In the genomic region with DNA sequence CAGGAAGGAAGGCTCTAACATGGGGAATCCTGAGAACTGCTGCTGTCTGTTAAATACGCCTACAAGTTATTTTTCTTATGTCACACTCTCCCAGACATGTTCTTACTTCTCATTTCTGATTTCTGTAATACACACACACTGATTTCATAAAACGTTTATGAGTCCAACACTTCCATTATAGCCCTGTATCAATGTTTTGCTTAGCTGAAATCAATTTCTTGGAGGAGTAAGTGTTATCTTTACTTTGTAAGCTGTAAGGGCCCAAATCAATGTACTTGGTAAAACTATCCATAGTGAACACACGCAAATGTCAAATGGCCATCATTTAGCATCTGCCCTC, we compare ENCODE assay signal across 1 cellular context.
TF ChIP-seq lines count a peak whose summit lies in the region.

No MANE protein-coding gene starts in this region.

TF ChIP-seq in K562, 482 proteins besides CTCF, POLR2A, EP300 and RAD21 (continues in another document):
- TF ChIP-seq TEAD2 (tag; IDR thresholded peaks at IDR 0.05): no peak
- no peak for TF ChIP-seq CAMTA2 (CRISPR knock-in tag; conservative IDR thresholded peaks at IDR 0.05)
- TF ChIP-seq SAFB2 (IDR thresholded peaks at IDR 0.05; ENCODE audit: borderline replicate concordance, low read depth, low read length, severe bottlenecking): no peak
- TF ChIP-seq, protein P1, sequence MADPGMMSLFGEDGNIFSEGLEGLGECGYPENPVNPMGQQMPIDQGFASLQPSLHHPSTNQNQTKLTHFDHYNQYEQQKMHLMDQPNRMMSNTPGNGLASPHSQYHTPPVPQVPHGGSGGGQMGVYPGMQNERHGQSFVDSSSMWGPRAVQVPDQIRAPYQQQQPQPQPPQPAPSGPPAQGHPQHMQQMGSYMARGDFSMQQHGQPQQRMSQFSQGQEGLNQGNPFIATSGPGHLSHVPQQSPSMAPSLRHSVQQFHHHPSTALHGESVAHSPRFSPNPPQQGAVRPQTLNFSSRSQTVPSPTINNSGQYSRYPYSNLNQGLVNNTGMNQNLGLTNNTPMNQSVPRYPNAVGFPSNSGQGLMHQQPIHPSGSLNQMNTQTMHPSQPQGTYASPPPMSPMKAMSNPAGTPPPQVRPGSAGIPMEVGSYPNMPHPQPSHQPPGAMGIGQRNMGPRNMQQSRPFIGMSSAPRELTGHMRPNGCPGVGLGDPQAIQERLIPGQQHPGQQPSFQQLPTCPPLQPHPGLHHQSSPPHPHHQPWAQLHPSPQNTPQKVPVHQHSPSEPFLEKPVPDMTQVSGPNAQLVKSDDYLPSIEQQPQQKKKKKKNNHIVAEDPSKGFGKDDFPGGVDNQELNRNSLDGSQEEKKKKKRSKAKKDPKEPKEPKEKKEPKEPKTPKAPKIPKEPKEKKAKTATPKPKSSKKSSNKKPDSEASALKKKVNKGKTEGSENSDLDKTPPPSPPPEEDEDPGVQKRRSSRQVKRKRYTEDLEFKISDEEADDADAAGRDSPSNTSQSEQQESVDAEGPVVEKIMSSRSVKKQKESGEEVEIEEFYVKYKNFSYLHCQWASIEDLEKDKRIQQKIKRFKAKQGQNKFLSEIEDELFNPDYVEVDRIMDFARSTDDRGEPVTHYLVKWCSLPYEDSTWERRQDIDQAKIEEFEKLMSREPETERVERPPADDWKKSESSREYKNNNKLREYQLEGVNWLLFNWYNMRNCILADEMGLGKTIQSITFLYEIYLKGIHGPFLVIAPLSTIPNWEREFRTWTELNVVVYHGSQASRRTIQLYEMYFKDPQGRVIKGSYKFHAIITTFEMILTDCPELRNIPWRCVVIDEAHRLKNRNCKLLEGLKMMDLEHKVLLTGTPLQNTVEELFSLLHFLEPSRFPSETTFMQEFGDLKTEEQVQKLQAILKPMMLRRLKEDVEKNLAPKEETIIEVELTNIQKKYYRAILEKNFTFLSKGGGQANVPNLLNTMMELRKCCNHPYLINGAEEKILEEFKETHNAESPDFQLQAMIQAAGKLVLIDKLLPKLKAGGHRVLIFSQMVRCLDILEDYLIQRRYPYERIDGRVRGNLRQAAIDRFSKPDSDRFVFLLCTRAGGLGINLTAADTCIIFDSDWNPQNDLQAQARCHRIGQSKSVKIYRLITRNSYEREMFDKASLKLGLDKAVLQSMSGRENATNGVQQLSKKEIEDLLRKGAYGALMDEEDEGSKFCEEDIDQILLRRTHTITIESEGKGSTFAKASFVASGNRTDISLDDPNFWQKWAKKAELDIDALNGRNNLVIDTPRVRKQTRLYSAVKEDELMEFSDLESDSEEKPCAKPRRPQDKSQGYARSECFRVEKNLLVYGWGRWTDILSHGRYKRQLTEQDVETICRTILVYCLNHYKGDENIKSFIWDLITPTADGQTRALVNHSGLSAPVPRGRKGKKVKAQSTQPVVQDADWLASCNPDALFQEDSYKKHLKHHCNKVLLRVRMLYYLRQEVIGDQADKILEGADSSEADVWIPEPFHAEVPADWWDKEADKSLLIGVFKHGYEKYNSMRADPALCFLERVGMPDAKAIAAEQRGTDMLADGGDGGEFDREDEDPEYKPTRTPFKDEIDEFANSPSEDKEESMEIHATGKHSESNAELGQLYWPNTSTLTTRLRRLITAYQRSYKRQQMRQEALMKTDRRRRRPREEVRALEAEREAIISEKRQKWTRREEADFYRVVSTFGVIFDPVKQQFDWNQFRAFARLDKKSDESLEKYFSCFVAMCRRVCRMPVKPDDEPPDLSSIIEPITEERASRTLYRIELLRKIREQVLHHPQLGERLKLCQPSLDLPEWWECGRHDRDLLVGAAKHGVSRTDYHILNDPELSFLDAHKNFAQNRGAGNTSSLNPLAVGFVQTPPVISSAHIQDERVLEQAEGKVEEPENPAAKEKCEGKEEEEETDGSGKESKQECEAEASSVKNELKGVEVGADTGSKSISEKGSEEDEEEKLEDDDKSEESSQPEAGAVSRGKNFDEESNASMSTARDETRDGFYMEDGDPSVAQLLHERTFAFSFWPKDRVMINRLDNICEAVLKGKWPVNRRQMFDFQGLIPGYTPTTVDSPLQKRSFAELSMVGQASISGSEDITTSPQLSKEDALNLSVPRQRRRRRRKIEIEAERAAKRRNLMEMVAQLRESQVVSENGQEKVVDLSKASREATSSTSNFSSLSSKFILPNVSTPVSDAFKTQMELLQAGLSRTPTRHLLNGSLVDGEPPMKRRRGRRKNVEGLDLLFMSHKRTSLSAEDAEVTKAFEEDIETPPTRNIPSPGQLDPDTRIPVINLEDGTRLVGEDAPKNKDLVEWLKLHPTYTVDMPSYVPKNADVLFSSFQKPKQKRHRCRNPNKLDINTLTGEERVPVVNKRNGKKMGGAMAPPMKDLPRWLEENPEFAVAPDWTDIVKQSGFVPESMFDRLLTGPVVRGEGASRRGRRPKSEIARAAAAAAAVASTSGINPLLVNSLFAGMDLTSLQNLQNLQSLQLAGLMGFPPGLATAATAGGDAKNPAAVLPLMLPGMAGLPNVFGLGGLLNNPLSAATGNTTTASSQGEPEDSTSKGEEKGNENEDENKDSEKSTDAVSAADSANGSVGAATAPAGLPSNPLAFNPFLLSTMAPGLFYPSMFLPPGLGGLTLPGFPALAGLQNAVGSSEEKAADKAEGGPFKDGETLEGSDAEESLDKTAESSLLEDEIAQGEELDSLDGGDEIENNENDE (IDR thresholded peaks at IDR 0.05; ENCODE audit: low read depth, low read length): no peak
- TF ChIP-seq TBP (optimal IDR thresholded peaks at IDR 0.05; ENCODE audit: low read depth, low read length): no peak
- no peak for TF ChIP-seq ZNF75A (CRISPR knock-in tag; IDR thresholded peaks at IDR 0.05)
- no peak for TF ChIP-seq NCOR1 (IDR thresholded peaks at IDR 0.05)
- TF ChIP-seq CHD2 (IDR thresholded peaks at IDR 0.05; ENCODE audit: low read depth, low read length): no peak
- no peak for TF ChIP-seq HNRNPUL1 (IDR thresholded peaks at IDR 0.05; ENCODE audit: low read length)
- TF ChIP-seq STAT5A (IDR thresholded peaks at IDR 0.05; ENCODE audit: borderline replicate concordance, low read length): no peak; the same call in 1 of the 2 replicates
- no peak for TF ChIP-seq ZNF408 (CRISPR knock-in tag; IDR thresholded peaks at IDR 0.05; ENCODE audit: low read depth)
- TF ChIP-seq MECOM (CRISPR knock-in tag; IDR thresholded peaks at IDR 0.05): no peak
- TF ChIP-seq FOXK1 (CRISPR knock-in tag; IDR thresholded peaks at IDR 0.05; ENCODE audit: borderline replicate concordance): no peak
- 0 out of 2 replicates have a peak, but pooled peaks have one; percentile 36 for TF ChIP-seq ZNF197 (CRISPR knock-in tag; IDR thresholded peaks at IDR 0.05; ENCODE audit: low read depth)
- no peak for TF ChIP-seq TBL1XR1 (IDR thresholded peaks at IDR 0.05; ENCODE audit: low read length in 2 of 2)
- TF ChIP-seq FOXK2 (conservative IDR thresholded peaks at IDR 0.05 in 1 of 2, IDR thresholded peaks at IDR 0.05 in 1 of 2; ENCODE audit: low read depth in 2 of 2): peak in 1 of 2 experiments; percentile 45; a peak in 2 of 4 replicates
- no peak for TF ChIP-seq POLR2H (tag; IDR thresholded peaks at IDR 0.05; ENCODE audit: low read depth)
- TF ChIP-seq HMG20B (CRISPR knock-in tag; IDR thresholded peaks at IDR 0.05): no peak
- TF ChIP-seq, protein P2, sequence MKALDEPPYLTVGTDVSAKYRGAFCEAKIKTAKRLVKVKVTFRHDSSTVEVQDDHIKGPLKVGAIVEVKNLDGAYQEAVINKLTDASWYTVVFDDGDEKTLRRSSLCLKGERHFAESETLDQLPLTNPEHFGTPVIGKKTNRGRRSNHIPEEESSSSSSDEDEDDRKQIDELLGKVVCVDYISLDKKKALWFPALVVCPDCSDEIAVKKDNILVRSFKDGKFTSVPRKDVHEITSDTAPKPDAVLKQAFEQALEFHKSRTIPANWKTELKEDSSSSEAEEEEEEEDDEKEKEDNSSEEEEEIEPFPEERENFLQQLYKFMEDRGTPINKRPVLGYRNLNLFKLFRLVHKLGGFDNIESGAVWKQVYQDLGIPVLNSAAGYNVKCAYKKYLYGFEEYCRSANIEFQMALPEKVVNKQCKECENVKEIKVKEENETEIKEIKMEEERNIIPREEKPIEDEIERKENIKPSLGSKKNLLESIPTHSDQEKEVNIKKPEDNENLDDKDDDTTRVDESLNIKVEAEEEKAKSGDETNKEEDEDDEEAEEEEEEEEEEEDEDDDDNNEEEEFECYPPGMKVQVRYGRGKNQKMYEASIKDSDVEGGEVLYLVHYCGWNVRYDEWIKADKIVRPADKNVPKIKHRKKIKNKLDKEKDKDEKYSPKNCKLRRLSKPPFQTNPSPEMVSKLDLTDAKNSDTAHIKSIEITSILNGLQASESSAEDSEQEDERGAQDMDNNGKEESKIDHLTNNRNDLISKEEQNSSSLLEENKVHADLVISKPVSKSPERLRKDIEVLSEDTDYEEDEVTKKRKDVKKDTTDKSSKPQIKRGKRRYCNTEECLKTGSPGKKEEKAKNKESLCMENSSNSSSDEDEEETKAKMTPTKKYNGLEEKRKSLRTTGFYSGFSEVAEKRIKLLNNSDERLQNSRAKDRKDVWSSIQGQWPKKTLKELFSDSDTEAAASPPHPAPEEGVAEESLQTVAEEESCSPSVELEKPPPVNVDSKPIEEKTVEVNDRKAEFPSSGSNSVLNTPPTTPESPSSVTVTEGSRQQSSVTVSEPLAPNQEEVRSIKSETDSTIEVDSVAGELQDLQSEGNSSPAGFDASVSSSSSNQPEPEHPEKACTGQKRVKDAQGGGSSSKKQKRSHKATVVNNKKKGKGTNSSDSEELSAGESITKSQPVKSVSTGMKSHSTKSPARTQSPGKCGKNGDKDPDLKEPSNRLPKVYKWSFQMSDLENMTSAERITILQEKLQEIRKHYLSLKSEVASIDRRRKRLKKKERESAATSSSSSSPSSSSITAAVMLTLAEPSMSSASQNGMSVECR (CRISPR knock-in tag; IDR thresholded peaks at IDR 0.05): no peak; the same call in 1 of the 2 replicates
- TF ChIP-seq, protein P3, sequence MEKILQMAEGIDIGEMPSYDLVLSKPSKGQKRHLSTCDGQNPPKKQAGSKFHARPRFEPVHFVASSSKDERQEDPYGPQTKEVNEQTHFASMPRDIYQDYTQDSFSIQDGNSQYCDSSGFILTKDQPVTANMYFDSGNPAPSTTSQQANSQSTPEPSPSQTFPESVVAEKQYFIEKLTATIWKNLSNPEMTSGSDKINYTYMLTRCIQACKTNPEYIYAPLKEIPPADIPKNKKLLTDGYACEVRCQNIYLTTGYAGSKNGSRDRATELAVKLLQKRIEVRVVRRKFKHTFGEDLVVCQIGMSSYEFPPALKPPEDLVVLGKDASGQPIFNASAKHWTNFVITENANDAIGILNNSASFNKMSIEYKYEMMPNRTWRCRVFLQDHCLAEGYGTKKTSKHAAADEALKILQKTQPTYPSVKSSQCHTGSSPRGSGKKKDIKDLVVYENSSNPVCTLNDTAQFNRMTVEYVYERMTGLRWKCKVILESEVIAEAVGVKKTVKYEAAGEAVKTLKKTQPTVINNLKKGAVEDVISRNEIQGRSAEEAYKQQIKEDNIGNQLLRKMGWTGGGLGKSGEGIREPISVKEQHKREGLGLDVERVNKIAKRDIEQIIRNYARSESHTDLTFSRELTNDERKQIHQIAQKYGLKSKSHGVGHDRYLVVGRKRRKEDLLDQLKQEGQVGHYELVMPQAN (IDR thresholded peaks at IDR 0.05; ENCODE audit: borderline replicate concordance): peak; percentile 91; the same call in 1 of the 2 replicates
- no peak for TF ChIP-seq NFYB (IDR thresholded peaks at IDR 0.05; ENCODE audit: extremely low read depth, insufficient read length)
- no peak for TF ChIP-seq JUND (IDR thresholded peaks at IDR 0.05; ENCODE audit: borderline replicate concordance, low read depth, low read length)
- no peak for TF ChIP-seq JUND (tag; IDR thresholded peaks at IDR 0.05; ENCODE audit: borderline replicate concordance, low read depth, low read length)
- TF ChIP-seq IRF2 (CRISPR knock-in tag; IDR thresholded peaks at IDR 0.05): no peak
- TF ChIP-seq BCL6 (CRISPR knock-in tag; IDR thresholded peaks at IDR 0.05): no peak
- no peak for TF ChIP-seq CC2D1A (IDR thresholded peaks at IDR 0.05)
- TF ChIP-seq, protein P4, sequence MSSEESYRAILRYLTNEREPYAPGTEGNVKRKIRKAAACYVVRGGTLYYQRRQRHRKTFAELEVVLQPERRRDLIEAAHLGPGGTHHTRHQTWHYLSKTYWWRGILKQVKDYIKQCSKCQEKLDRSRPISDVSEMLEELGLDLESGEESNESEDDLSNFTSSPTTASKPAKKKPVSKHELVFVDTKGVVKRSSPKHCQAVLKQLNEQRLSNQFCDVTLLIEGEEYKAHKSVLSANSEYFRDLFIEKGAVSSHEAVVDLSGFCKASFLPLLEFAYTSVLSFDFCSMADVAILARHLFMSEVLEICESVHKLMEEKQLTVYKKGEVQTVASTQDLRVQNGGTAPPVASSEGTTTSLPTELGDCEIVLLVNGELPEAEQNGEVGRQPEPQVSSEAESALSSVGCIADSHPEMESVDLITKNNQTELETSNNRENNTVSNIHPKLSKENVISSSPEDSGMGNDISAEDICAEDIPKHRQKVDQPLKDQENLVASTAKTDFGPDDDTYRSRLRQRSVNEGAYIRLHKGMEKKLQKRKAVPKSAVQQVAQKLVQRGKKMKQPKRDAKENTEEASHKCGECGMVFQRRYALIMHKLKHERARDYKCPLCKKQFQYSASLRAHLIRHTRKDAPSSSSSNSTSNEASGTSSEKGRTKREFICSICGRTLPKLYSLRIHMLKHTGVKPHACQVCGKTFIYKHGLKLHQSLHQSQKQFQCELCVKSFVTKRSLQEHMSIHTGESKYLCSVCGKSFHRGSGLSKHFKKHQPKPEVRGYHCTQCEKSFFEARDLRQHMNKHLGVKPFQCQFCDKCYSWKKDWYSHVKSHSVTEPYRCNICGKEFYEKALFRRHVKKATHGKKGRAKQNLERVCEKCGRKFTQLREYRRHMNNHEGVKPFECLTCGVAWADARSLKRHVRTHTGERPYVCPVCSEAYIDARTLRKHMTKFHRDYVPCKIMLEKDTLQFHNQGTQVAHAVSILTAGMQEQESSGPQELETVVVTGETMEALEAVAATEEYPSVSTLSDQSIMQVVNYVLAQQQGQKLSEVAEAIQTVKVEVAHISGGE (CRISPR knock-in tag; IDR thresholded peaks at IDR 0.05): no peak
- no peak for TF ChIP-seq TCFL5 (CRISPR knock-in tag; conservative IDR thresholded peaks at IDR 0.05)
- TF ChIP-seq ADNP (tag; IDR thresholded peaks at IDR 0.05): no peak
- no peak for TF ChIP-seq ZFP1 (CRISPR knock-in tag; IDR thresholded peaks at IDR 0.05)
- TF ChIP-seq, protein P5, sequence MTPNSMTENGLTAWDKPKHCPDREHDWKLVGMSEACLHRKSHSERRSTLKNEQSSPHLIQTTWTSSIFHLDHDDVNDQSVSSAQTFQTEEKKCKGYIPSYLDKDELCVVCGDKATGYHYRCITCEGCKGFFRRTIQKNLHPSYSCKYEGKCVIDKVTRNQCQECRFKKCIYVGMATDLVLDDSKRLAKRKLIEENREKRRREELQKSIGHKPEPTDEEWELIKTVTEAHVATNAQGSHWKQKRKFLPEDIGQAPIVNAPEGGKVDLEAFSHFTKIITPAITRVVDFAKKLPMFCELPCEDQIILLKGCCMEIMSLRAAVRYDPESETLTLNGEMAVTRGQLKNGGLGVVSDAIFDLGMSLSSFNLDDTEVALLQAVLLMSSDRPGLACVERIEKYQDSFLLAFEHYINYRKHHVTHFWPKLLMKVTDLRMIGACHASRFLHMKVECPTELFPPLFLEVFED (CRISPR knock-in tag; conservative IDR thresholded peaks at IDR 0.05): no peak
- no peak for TF ChIP-seq ZEB2 (IDR thresholded peaks at IDR 0.05)
- TF ChIP-seq MIER1 (IDR thresholded peaks at IDR 0.05; ENCODE audit: low read depth): no peak
- TF ChIP-seq, protein P6, sequence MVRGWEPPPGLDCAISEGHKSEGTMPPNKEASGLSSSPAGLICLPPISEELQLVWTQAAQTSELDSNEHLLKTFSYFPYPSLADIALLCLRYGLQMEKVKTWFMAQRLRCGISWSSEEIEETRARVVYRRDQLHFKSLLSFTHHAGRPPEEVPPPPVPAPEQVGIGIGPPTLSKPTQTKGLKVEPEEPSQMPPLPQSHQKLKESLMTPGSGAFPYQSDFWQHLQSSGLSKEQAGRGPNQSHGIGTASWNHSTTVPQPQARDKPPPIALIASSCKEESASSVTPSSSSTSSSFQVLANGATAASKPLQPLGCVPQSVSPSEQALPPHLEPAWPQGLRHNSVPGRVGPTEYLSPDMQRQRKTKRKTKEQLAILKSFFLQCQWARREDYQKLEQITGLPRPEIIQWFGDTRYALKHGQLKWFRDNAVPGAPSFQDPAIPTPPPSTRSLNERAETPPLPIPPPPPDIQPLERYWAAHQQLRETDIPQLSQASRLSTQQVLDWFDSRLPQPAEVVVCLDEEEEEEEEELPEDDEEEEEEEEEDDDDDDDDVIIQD (CRISPR knock-in tag; IDR thresholded peaks at IDR 0.05): no peak
- TF ChIP-seq SIN3B (IDR thresholded peaks at IDR 0.05; ENCODE audit: low read depth): no peak
